1 cellular context compared by ENCODE assay signal in genomic region chr5:157612581-157612980, GRCh38.
TF ChIP-seq lines count a peak whose summit lies in the region.

No MANE protein-coding gene starts in this region.

TF ChIP-seq in GM23338, 12 proteins besides CTCF, POLR2A, EP300 and RAD21 (continued from another document):
- no peak for TF ChIP-seq REST (IDR thresholded peaks at IDR 0.05; ENCODE audit: unreplicated experiment)
- TF ChIP-seq ZNF462 (CRISPR knock-in tag; IDR thresholded peaks at IDR 0.05): no peak
- no peak for TF ChIP-seq EZH2phosphoT487 (IDR thresholded peaks at IDR 0.05; ENCODE audit: unreplicated experiment)
- TF ChIP-seq STAT1 (IDR thresholded peaks at IDR 0.05; ENCODE audit: unreplicated experiment): no peak
- TF ChIP-seq POLR2AphosphoS5 (IDR thresholded peaks at IDR 0.05; ENCODE audit: low read depth): no peak
- TF ChIP-seq ZNF114 (CRISPR knock-in tag; IDR thresholded peaks at IDR 0.05): no peak
TF ChIP-seq in GM23338: peak in this region for 0.
